8 cellular contexts compared by ENCODE assay signal in the genomic region with DNA sequence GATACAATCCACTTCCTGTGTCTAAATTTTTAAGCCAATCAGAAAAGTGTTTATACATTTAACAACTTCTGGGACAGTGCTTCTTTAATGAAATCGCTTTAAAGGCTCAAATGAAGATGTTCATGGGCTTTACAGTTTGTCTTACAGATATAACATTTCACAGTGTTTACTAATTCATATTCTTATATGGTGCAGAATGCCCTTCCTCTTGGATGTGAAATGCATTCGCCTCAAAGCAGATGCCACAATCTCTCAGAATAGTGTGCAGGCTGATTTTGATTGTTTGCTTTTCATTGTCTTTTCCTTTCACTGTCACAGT.
DNase-seq lines count a peak whose midpoint lies in the region; ATAC-seq and TF ChIP-seq lines count a peak whose summit lies in the region.

No MANE protein-coding gene starts in this region.

- POLR2A ChIA-PET in MCF 10A (lab: Yijun Ruan, JAX): interaction anchor here (3.0 kb wide), 1 partner anchor 188 kb away, joined by 18 read pairs; no protein-coding TSS in a partner anchor

- H3K27me3 ChIP-seq in breast epithelium (no peaks in the 10 kb centered on the region), adipocyte (replicated peaks; ENCODE audit: control insufficient read depth, insufficient read depth, low read length) (no peaks in the 10 kb centered on the region), mesenchymal stem cell (ENCODE audit: control insufficient read depth in 1 of 2, insufficient read depth in 1 of 2, low read length in 2 of 2) (peaks cover 0 to 4% of the 10 kb centered on the region in 2 experiments), upper lobe of left lung (no peaks in the 10 kb centered on the region), foreskin keratinocyte (no peaks in the 10 kb centered on the region)

- peaks cover 16% of the 10 kb centered on the region for H3K79me1 ChIP-seq in mesenchymal stem cell (replicated peaks; ENCODE audit: low read length, poor library complexity, severe bottlenecking)

- H3K4me1 ChIP-seq in breast epithelium: no peaks in the 10 kb centered on the region
- H3K4me1 ChIP-seq in adipocyte (ENCODE audit: control insufficient read depth, insufficient read depth, low read length): peaks cover 27% of the 10 kb centered on the region
- H3K4me1 ChIP-seq in mesenchymal stem cell (ENCODE audit: control insufficient read depth, insufficient read depth, low read depth, low read length): peaks cover under 1% of the 10 kb centered on the region
- peaks cover 17 to 44% (median 33%) of the 10 kb centered on the region in 4 donors for H3K4me1 ChIP-seq in upper lobe of left lung
- H3K4me1 ChIP-seq in foreskin keratinocyte: peaks cover 9% of the 10 kb centered on the region

- H4K91ac ChIP-seq in mesenchymal stem cell (ENCODE audit: low read length): no peak overlapping the region

- no peak overlapping the region for H3K18ac ChIP-seq in mesenchymal stem cell (ENCODE audit: low read depth in 1 of 2, low read length in 2 of 2)

- no peak for TF ChIP-seq EP300 in upper lobe of left lung (IDR thresholded peaks at IDR 0.05)

- H2BK120ac ChIP-seq in mesenchymal stem cell (ENCODE audit: low read depth, low read length): no peak overlapping the region

- no peaks in the 10 kb centered on the region for H3K36me3 Mint-ChIP-seq in MCF 10A (ENCODE audit: insufficient read depth, unreplicated experiment)

- H3K9me3 ChIP-seq in breast epithelium: no peaks in the 10 kb centered on the region
- no peaks in the 10 kb centered on the region for H3K9me3 ChIP-seq in adipocyte (ENCODE audit: control insufficient read depth, low read length)
- no peaks in the 10 kb centered on the region for H3K9me3 ChIP-seq in mesenchymal stem cell (ENCODE audit: control insufficient read depth, low read length)
- no peaks in the 10 kb centered on the region for H3K9me3 ChIP-seq in upper lobe of left lung

- peak overlapping the region; percentile 95 for H3K9ac ChIP-seq in adipocyte (ENCODE audit: low read length)
- H3K9ac ChIP-seq in mesenchymal stem cell (ENCODE audit: low read length): peak overlapping the region; percentile 94

- ATAC-seq in upper lobe of left lung (ENCODE audit: low FRiP score in 2 of 2): no peak
- no peak for ATAC-seq in foreskin keratinocyte

- WGBS in mesenchymal stem cell: 58% methylated on average over 1 of the region's 2 CpGs
- WGBS in upper lobe of left lung, 2 donors: 34% methylated on average over 2 of the region's 2 CpGs

- H3K36me3 ChIP-seq in breast epithelium (no peaks in the 10 kb centered on the region), adipocyte (ENCODE audit: control insufficient read depth, insufficient read depth, low read length, severe bottlenecking) (no peaks in the 10 kb centered on the region), mesenchymal stem cell (ENCODE audit: control insufficient read depth in 1 of 2, insufficient read depth in 2 of 2, low read depth in 1 of 2, low read length in 2 of 2) (peaks cover 0 to 4% of the 10 kb centered on the region in 2 experiments), upper lobe of left lung (no peaks in the 10 kb centered on the region)

- intact Hi-C loops in breast epithelium (cut with DNase I; ENCODE audit: low total_unique reads) (no loop called here), MCF 10A (cut with micrococcal nuclease) (loop anchor here (5.0 kb wide), 1 partner anchor 110 kb away; no protein-coding TSS in a partner anchor)

- H2AK5ac ChIP-seq in mesenchymal stem cell (ENCODE audit: low read length, severe bottlenecking): no peak overlapping the region

- H3K27me3 Mint-ChIP-seq in MCF 10A (ENCODE audit: insufficient read depth, unreplicated experiment): no peaks in the 10 kb centered on the region

- DNase-seq in breast epithelium (ENCODE audit: low spot score in 2 of 2) (no peak), MCF 10A (ENCODE audit: unreplicated experiment) (no peak), adipocyte (ENCODE audit: low read depth) (no peak), mesenchymal stem cell (no peak), upper lobe of left lung (no peak), NCI-H2196 treated with DMSO at 0.1 percent for 48 hours (lab: John Stamatoyannopoulos, UW; ENCODE audit: unreplicated experiment) (no peak), foreskin keratinocyte (no peak), NCI-H526 (lab: John Stamatoyannopoulos, UW) (no peak)

- H3K9me3 Mint-ChIP-seq in MCF 10A (ENCODE audit: unreplicated experiment): no peaks in the 10 kb centered on the region

- H3K4ac ChIP-seq in mesenchymal stem cell (ENCODE audit: low read depth in 1 of 2, low read length in 2 of 2): no peak overlapping the region

- H2BK5ac ChIP-seq in mesenchymal stem cell (ENCODE audit: low read depth, low read length, poor library complexity, severe bottlenecking): no peak overlapping the region

- H2BK15ac ChIP-seq in mesenchymal stem cell (ENCODE audit: low read depth, poor library complexity, severe bottlenecking): no peak overlapping the region

- no TSS peak for BruUV-seq in MCF 10A (replicated peaks; lab: Mats Ljungman, UMichigan)

- peak overlapping the region in 2 of 3 donors; percentile 72 to 79 for H3K4me3 ChIP-seq in breast epithelium
- H3K4me3 ChIP-seq in adipocyte (ENCODE audit: low read length): peak overlapping the region; percentile 90
- H3K4me3 ChIP-seq in mesenchymal stem cell (ENCODE audit: insufficient read depth in 1 of 2, low read depth in 1 of 2, low read length in 2 of 2): peak overlapping the region in 1 of 2 experiments; percentile 79
- peak overlapping the region in 3 of 4 donors; percentile 74 to 83 (median 76) for H3K4me3 ChIP-seq in upper lobe of left lung

- no peak overlapping the region for H3K23ac ChIP-seq in mesenchymal stem cell (ENCODE audit: low read length in 2 of 2)

- no peak overlapping the region for H3K4me3 Mint-ChIP-seq in MCF 10A (ENCODE audit: unreplicated experiment)

- no peak overlapping the region for H3K27ac Mint-ChIP-seq in MCF 10A (ENCODE audit: low read depth, unreplicated experiment)

- H3K4me1 Mint-ChIP-seq in MCF 10A (ENCODE audit: insufficient read depth, unreplicated experiment): peaks cover 7% of the 10 kb centered on the region

- H4K8ac ChIP-seq in mesenchymal stem cell (ENCODE audit: low read length): no peak overlapping the region

- no peak for TF ChIP-seq CTCF in breast epithelium (IDR thresholded peaks at IDR 0.05)
- no peak for TF ChIP-seq CTCF in MCF 10A (IDR thresholded peaks at IDR 0.05; ENCODE audit: unreplicated experiment)
- TF ChIP-seq CTCF in upper lobe of left lung (IDR thresholded peaks at IDR 0.05): no peak
- TF ChIP-seq CTCF in foreskin keratinocyte (conservative IDR thresholded peaks at IDR 0.05): no peak

- no peak overlapping the region for H3K14ac ChIP-seq in mesenchymal stem cell (ENCODE audit: low read length in 2 of 2)

- H2BK12ac ChIP-seq in mesenchymal stem cell (ENCODE audit: low read length in 2 of 2): no peak overlapping the region

- TF ChIP-seq POLR2A in breast epithelium (IDR thresholded peaks at IDR 0.05): no peak
- no peak for TF ChIP-seq POLR2A in upper lobe of left lung (IDR thresholded peaks at IDR 0.05)

- CTCF ChIA-PET in MCF 10A (lab: Yijun Ruan, JAX): interaction anchor here (0.6 kb wide), 1 partner anchor 478 kb away, joined by 3 read pairs; no protein-coding TSS in a partner anchor

- H3K27ac ChIP-seq in breast epithelium (no peak overlapping the region), mesenchymal stem cell (ENCODE audit: low read length, poor library complexity, severe bottlenecking) (no peak overlapping the region), upper lobe of left lung (peak overlapping the region in 3 of 4 donors; percentile 64 to 87 (median 73)), foreskin keratinocyte (no peak overlapping the region)

- H2AFZ ChIP-seq in mesenchymal stem cell (ENCODE audit: low read depth, low read length): no peak overlapping the region

- no peak overlapping the region for H3K4me2 ChIP-seq in mesenchymal stem cell (ENCODE audit: low read length, poor library complexity, severe bottlenecking)

Comparison
In these comparisons a context has a peak if more than half of its experiments do, and no peak if none do; other contexts are left out.
1. H3K27ac ChIP-seq: peak in upper lobe of left lung (3 of 4); none in breast epithelium (0 of 2), mesenchymal stem cell (single experiment) and foreskin keratinocyte (single experiment).